ENCODE assay signal across 8 cellular contexts in genomic region chr2:128318776-128319456, GRCh38. TPM values are rescaled to one million over a fixed set of nuclear protein-coding genes. Genes with fewer than 3 reads are reported as not detected.
A peak's percentile ranks its signal among the peaks of the same experiment; 100 is the strongest.
DNase-seq lines count a peak whose midpoint lies in the region; ATAC-seq, FAIRE-seq and TF ChIP-seq lines count a peak whose summit lies in the region.

A gene with protein sequence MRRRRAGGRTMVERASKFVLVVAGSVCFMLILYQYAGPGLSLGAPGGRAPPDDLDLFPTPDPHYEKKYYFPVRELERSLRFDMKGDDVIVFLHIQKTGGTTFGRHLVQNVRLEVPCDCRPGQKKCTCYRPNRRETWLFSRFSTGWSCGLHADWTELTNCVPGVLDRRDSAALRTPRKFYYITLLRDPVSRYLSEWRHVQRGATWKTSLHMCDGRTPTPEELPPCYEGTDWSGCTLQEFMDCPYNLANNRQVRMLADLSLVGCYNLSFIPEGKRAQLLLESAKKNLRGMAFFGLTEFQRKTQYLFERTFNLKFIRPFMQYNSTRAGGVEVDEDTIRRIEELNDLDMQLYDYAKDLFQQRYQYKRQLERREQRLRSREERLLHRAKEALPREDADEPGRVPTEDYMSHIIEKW (minus strand): TSS chr2:128318868. CDS start chr2:128318563, 305 bp downstream.

- ATAC-seq in GM18498 (IDR thresholded peaks at IDR 0.05; ENCODE audit: unreplicated experiment) (peak; percentile 77), HG02642 (IDR thresholded peaks at IDR 0.05; ENCODE audit: poor library complexity, unreplicated experiment) (peak; percentile 70)

- H3K27ac ChIP-seq in astrocyte (ENCODE audit: low read depth, low read length) (no peak within 1 kb of the TSS), vagina (peak within 1 kb of the TSS; percentile 83)

- DNase-seq in NCI-H1105 treated with DMSO at 0.1 percent for 48 hours (lab: John Stamatoyannopoulos, UW) (peak; percentile 61), T1000 (lab: John Stamatoyannopoulos, UW) (peak; percentile 75), astrocyte (ENCODE audit: low read depth) (peak; percentile 59), hepatic stellate cell (ENCODE audit: low spot score) (peak; percentile 89), renal cortical epithelial cell (ENCODE audit: low read depth) (no peak), vagina (ENCODE audit: extremely low spot score in 2 of 2) (peak in 1 of 2 donors; percentile 86)

- TF ChIP-seq POLR2A in vagina (IDR thresholded peaks at IDR 0.05), result peak in 1 of 2 donors; percentile 53

- no peaks in the 10 kb centered on the region for H3K9me3 Mint-ChIP-seq in astrocyte (ENCODE audit: unreplicated experiment)

- peak within 1 kb of the TSS; percentile 78 for H3K9ac ChIP-seq in astrocyte (ENCODE audit: low read length)

- peak within 1 kb of the TSS; percentile 89 for H2AFZ ChIP-seq in astrocyte (ENCODE audit: low read depth, low read length)

- H3K27me3 ChIP-seq in astrocyte (ENCODE audit: insufficient read depth, low read length), result no peaks in the 10 kb centered on the region
- H3K27me3 ChIP-seq in vagina, result no peaks in the 10 kb centered on the region

- peaks cover 39% of the 10 kb centered on the region for H3K79me2 ChIP-seq in astrocyte (ENCODE audit: insufficient read depth, low read length)

- TF ChIP-seq CTCF in astrocyte (IDR thresholded peaks at IDR 0.05; ENCODE audit: insufficient read depth, low read depth, low read length) (no peak), vagina (IDR thresholded peaks at IDR 0.05) (no peak)

- H3K9me3 ChIP-seq in astrocyte (ENCODE audit: insufficient read depth, low read depth, low read length) (no peaks in the 10 kb centered on the region), vagina (no peaks in the 10 kb centered on the region)

- H3K36me3 Mint-ChIP-seq in astrocyte (ENCODE audit: low read depth, unreplicated experiment), result no peaks in the 10 kb centered on the region

- H3K4me3 ChIP-seq in astrocyte (ENCODE audit: insufficient read depth, low read depth, low read length), result peak within 1 kb of the TSS; percentile 68
- peak within 1 kb of the TSS; percentile 77 to 92 for H3K4me3 ChIP-seq in vagina

- peak within 1 kb of the TSS; percentile 85 for H3K4me3 Mint-ChIP-seq in astrocyte (ENCODE audit: unreplicated experiment)

- H3K27me3 Mint-ChIP-seq in astrocyte (ENCODE audit: low read depth, unreplicated experiment), result peaks cover 14% of the 10 kb centered on the region

- no peak within 1 kb of the TSS for H3K27ac Mint-ChIP-seq in astrocyte (ENCODE audit: unreplicated experiment)

- peak within 1 kb of the TSS; percentile 92 for H3K4me2 ChIP-seq in astrocyte (ENCODE audit: low read length)

- peaks cover 39% of the 10 kb centered on the region for H4K20me1 ChIP-seq in astrocyte (ENCODE audit: insufficient read depth, low read length)

- peaks cover 4% of the 10 kb centered on the region for H3K4me1 Mint-ChIP-seq in astrocyte (ENCODE audit: low read depth, unreplicated experiment)

- no peaks in the 10 kb centered on the region for H3K36me3 ChIP-seq in astrocyte (ENCODE audit: insufficient read depth, low read length)
- H3K36me3 ChIP-seq in vagina, result no peaks in the 10 kb centered on the region

- H3K4me1 ChIP-seq in astrocyte (ENCODE audit: insufficient read depth, low read length) (peaks cover 26% of the 10 kb centered on the region), vagina (peaks cover 76% of the 10 kb centered on the region)

- no peak for FAIRE-seq in astrocyte (lab: Jason Lieb, UNC)

- intact Hi-C loops in vagina (cut with DNase I), result loop anchor here (10.0 kb wide), 1 partner anchor 144 kb away; no protein-coding TSS in a partner anchor

RNA-seq across cellular contexts. Expression of the gene that starts here (rescaled TPM):
- total RNA-seq in astrocyte (20.5 and 20.9 TPM in 2 replicates), renal cortical epithelial cell (9.2 and 32.4 TPM in 2 replicates), vagina (68.5 TPM)
